In the genomic region with DNA sequence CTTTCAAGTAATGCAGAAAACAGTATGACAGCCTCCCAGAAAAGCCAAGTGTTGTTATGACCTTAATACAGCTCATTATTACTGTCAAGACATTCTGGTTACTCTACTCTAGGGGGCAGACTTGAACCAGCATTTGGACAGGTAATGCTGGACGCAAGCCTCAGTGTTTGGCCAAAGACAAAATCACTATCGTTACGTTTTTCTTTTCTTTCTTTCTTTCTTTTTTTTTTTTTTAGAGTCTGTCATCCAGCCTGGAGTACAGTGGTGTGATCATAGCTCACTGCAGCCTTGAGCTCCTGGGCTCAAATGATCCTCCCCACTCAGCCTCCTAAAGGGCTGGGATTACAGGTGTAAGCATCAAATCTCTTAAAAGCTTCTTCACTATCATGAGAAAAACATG, we compare ENCODE assay signal across 8 cellular contexts. TPM values are rescaled to one million over a fixed set of nuclear protein-coding genes. Genes with fewer than 3 reads are reported as not detected.
A peak's percentile ranks its signal among the peaks of the same experiment; 100 is the strongest.
DNase-seq lines count a peak whose midpoint lies in the region; ATAC-seq, FAIRE-seq and TF ChIP-seq lines count a peak whose summit lies in the region.

No MANE protein-coding gene starts in this region.

- no peak overlapping the region for H3K27ac ChIP-seq in H1 (ENCODE audit: low read depth, low read length)

- H3K4me3 ChIP-seq in H1 (ENCODE audit: extremely low read depth in 1 of 4, insufficient read depth in 2 of 4, low read depth in 3 of 4, low read length in 4 of 4): no peak overlapping the region

- WGBS in H1 (ENCODE audit: extremely low coverage in 1 of 2, insufficient coverage in 1 of 2, insufficient read length in 1 of 2, insufficient replicate concordance in 2 of 2, low coverage in 1 of 2, low lambda C conversion rate in 2 of 2, missing lambda C conversion rate in 1 of 2), 2 experiments: 40% methylated on average over 2 of the region's 3 CpGs; no CpG with 5 or more reads in 1 of the 2 experiments

- no peaks in the 10 kb centered on the region for H4K20me1 ChIP-seq in H1 (replicated peaks in 1 of 2; ENCODE audit: control insufficient read depth in 1 of 2, insufficient read depth in 2 of 2, low read length in 2 of 2)

- H3K9me3 ChIP-seq in H1 (ENCODE audit: insufficient read depth in 2 of 2, low read depth in 1 of 2, low read length in 1 of 2): peaks cover 11 to 15% of the 10 kb centered on the region in 2 experiments; a peak in 3 of 4 replicates

- H2AFZ ChIP-seq in H1 (ENCODE audit: low read length): 0 out of 2 replicates have a peak overlapping the region, but pooled peaks have one; percentile 45

- no peak overlapping the region for H3K27ac Mint-ChIP-seq in memory B cell

- H3K36me3 Mint-ChIP-seq in memory B cell: no peaks in the 10 kb centered on the region

- no peaks in the 10 kb centered on the region for H3K4me1 ChIP-seq in H1 (replicated peaks in 1 of 4; ENCODE audit: control insufficient read depth in 3 of 4, insufficient read depth in 4 of 4, low read length in 3 of 4)

- H4K8ac ChIP-seq in H1 (ENCODE audit: extremely low read depth, insufficient read depth, low read length): no peak overlapping the region

- no peaks in the 10 kb centered on the region; a peak in 1 of 7 replicates for H3K27me3 ChIP-seq in H1 (replicated peaks in 1 of 4; ENCODE audit: control insufficient read depth in 3 of 4, extremely low read depth in 1 of 4, insufficient read depth in 3 of 4, low read length in 3 of 4)

- no peaks in the 10 kb centered on the region for H3K79me1 ChIP-seq in H1 (ENCODE audit: low read depth, low read length)

- no peak overlapping the region for H2BK12ac ChIP-seq in H1 (ENCODE audit: low read depth, low read length)

- no peak for TF ChIP-seq EP300 in H1 (IDR thresholded peaks at IDR 0.05; ENCODE audit: borderline replicate concordance in 1 of 2, low read depth in 2 of 2, low read length in 2 of 2)

- POLR2A ChIA-PET in H1 (lab: Charles Lee; ENCODE audit: partially characterized antibody): no interaction called here

- no peak overlapping the region for H2BK120ac ChIP-seq in H1 (replicated peaks; ENCODE audit: low read depth, low read length)

- peaks cover 10% of the 10 kb centered on the region for H3K27me3 Mint-ChIP-seq in memory B cell

- no peak overlapping the region for H3K4me3 Mint-ChIP-seq in memory B cell

- in situ Hi-C loops in ACHN (cut with HindIII; ENCODE audit: low pct_ligation_motif_present, low pct_unique_long_range_greater_than_20kb, low sequenced_read_pairs): no loop called here
- in situ Hi-C loops in KBM-7 (cut with MboI; ENCODE audit: low pct_unique_long_range_greater_than_20kb, low sequenced_read_pairs): no loop called here

- H2BK20ac ChIP-seq in H1 (ENCODE audit: low read length): no peak overlapping the region

- no peaks in the 10 kb centered on the region for H3K23me2 ChIP-seq in H1 (ENCODE audit: low read depth, low read length)

- no peak overlapping the region for H3K9ac ChIP-seq in H1 (replicated peaks in 1 of 4; ENCODE audit: extremely low read depth in 1 of 4, low read depth in 3 of 4, low read length in 3 of 4)

- H3K56ac ChIP-seq in H1 (replicated peaks; ENCODE audit: insufficient read length, low read depth, low read length): no peak overlapping the region

- CTCF ChIA-PET in H1 (lab: Charles Lee; ENCODE audit: partially characterized antibody): interaction anchor here (0.5 to 15.5 kb wide), 53 partner anchors 11 to 739 kb away, joined by 3 to 229 read pairs (median 3); a partner anchor contains a TSS

- no peak overlapping the region for H3K14ac ChIP-seq in H1 (ENCODE audit: insufficient read length)

- DNase-seq in ACHN: peak; percentile 58
- DNase-seq in GM04504 (ENCODE audit: low read depth): peak; percentile 45
- peak; percentile 37 for DNase-seq in H54 (ENCODE audit: insufficient read length, low spot score)
- DNase-seq in KBM-7: peak; percentile 53
- DNase-seq in RCC 7860 (ENCODE audit: low spot score): peak; percentile 49
- no peak for DNase-seq in H1 (ENCODE audit: low read depth in 1 of 2, low spot score in 2 of 2)
- no peak for DNase-seq in memory B cell (ENCODE audit: low spot score in 2 of 2)

- no peak overlapping the region for H4K5ac ChIP-seq in H1 (ENCODE audit: insufficient read length, low read depth, low read length)

- H3K4ac ChIP-seq in H1 (replicated peaks; ENCODE audit: insufficient read length, low read depth, low read length): no peak overlapping the region

- peak in 2 of 3 experiments; percentile 79 to 80; a peak in 3 of 4 replicates for TF ChIP-seq CTCF in H1 (IDR thresholded peaks at IDR 0.05; ENCODE audit: control extremely low read depth in 1 of 3, insufficient read depth in 1 of 3, low read depth in 1 of 3, low read length in 3 of 3)

- TF ChIP-seq POLR2A in H54 (IDR thresholded peaks at IDR 0.05; ENCODE audit: low read depth, low read length) (no peak), H1 (IDR thresholded peaks at IDR 0.05; ENCODE audit: control extremely low read depth in 1 of 2, low read depth in 2 of 2, low read length in 2 of 2) (no peak)

- no peak overlapping the region for H2BK5ac ChIP-seq in H1 (ENCODE audit: low read depth, low read length)

- no peak overlapping the region for H2BK15ac ChIP-seq in H1 (ENCODE audit: low read length)

- H3K36me3 ChIP-seq in H1 (ENCODE audit: control insufficient read depth in 2 of 4, insufficient read depth in 4 of 4, low read length in 3 of 4): peaks cover 0 to 3% (median 0%) of the 10 kb centered on the region in 4 experiments; a peak in 1 of 8 replicates

- H2AK5ac ChIP-seq in H1 (ENCODE audit: low read depth, low read length): no peak overlapping the region

- ATAC-seq in memory B cell (ENCODE audit: low read depth) (peak; percentile 41), HG02970 (IDR thresholded peaks at IDR 0.05; ENCODE audit: low FRiP score, unreplicated experiment) (no peak)

- no peaks in the 10 kb centered on the region for H3K9me3 Mint-ChIP-seq in memory B cell

- H3K23ac ChIP-seq in H1 (ENCODE audit: insufficient read length): no peak overlapping the region

- no peak overlapping the region for H3K18ac ChIP-seq in H1 (ENCODE audit: extremely low read depth, low read length)

- no peaks in the 10 kb centered on the region for H3K79me2 ChIP-seq in H1 (ENCODE audit: control insufficient read depth in 1 of 2, insufficient read depth in 2 of 2, low read length in 2 of 2)

- H3K4me2 ChIP-seq in H1 (ENCODE audit: insufficient read depth in 1 of 2, low read depth in 2 of 2, low read length in 2 of 2): no peak overlapping the region

- H3K4me1 Mint-ChIP-seq in memory B cell: peaks cover 2% of the 10 kb centered on the region

- no peak overlapping the region for H4K91ac ChIP-seq in H1 (replicated peaks; ENCODE audit: insufficient read length, low read length)

- peak; percentile 95 to 98 for TF ChIP-seq RAD21 in H1 (IDR thresholded peaks at IDR 0.05 in 1 of 2, conservative IDR thresholded peaks at IDR 0.05 in 1 of 2; ENCODE audit: low read depth in 2 of 2, low read length in 2 of 2)

- peak; percentile 55 for FAIRE-seq in H54 (lab: Jason Lieb, UNC)
- peak; percentile 74 for FAIRE-seq in RCC 7860 (lab: Jason Lieb, UNC)
- peak; percentile 90 for FAIRE-seq in H1 (lab: Jason Lieb, UNC)

TF ChIP-seq in H1, 55 proteins besides CTCF, POLR2A, EP300 and RAD21:
- TF ChIP-seq TAF7 (optimal IDR thresholded peaks at IDR 0.05; ENCODE audit: borderline replicate concordance, low read depth, low read length) (no peak), TEAD4 (IDR thresholded peaks at IDR 0.05; ENCODE audit: low read depth, low read length) (no peak), FOSL1 (IDR thresholded peaks at IDR 0.05; ENCODE audit: insufficient read depth, low read depth, low read length) (no peak)

RNA-seq across cellular contexts. Expression of a gene that starts 29.4 kb away (rescaled TPM):
- total RNA-seq in H1 (2021; fragmentation: NEBNext Ultra II Directional; extraction: Animal tissue kit (Norgen Biotek cat#: 25700)): 12.3 and 12.9 TPM in 2 replicates
- 6.9 and 14.2 TPM in 2 replicates for polyA plus RNA-seq in H1 (2011; rRNA removed)
- polyA plus RNA-seq in H1 (2011; cell fraction: cytosol; rRNA removed): 12.0 TPM
- polyA plus RNA-seq in H1 (2011; cell fraction: nucleus; rRNA removed): 2.6 TPM
- polyA plus RNA-seq in H1 (2012, experiment 1 of 2): 10.3 to 17.0 TPM (median 11.2 TPM) in 4 replicates
- polyA plus RNA-seq in H1 (2012, experiment 2 of 2): 7.0 TPM
- polyA plus RNA-seq in H1 (2013, experiment 1 of 2): 15.7 TPM
- 15.6 TPM for polyA plus RNA-seq in H1 (2013, experiment 2 of 2)
- 9.6 and 10.0 TPM in 2 replicates for polyA minus RNA-seq in H1 (2011; rRNA and poly(A)+ RNA removed)
- polyA minus RNA-seq in H1 (2011; cell fraction: cytosol; rRNA and poly(A)+ RNA removed): 4.4 TPM
- polyA minus RNA-seq in H1 (2011; cell fraction: nucleus; rRNA and poly(A)+ RNA removed): 4.7 TPM

Comparison
In these comparisons a context has a peak if more than half of its experiments do, and no peak if none do; other contexts are left out.
1. DNase-seq: peak in ACHN (single experiment), GM04504 (single experiment), H54 (single experiment), KBM-7 (single experiment) and RCC 7860 (single experiment); none in H1 (0 of 2) and memory B cell (0 of 2).